Comparison of ENCODE assay signal across 9 cellular contexts in the genomic region with DNA sequence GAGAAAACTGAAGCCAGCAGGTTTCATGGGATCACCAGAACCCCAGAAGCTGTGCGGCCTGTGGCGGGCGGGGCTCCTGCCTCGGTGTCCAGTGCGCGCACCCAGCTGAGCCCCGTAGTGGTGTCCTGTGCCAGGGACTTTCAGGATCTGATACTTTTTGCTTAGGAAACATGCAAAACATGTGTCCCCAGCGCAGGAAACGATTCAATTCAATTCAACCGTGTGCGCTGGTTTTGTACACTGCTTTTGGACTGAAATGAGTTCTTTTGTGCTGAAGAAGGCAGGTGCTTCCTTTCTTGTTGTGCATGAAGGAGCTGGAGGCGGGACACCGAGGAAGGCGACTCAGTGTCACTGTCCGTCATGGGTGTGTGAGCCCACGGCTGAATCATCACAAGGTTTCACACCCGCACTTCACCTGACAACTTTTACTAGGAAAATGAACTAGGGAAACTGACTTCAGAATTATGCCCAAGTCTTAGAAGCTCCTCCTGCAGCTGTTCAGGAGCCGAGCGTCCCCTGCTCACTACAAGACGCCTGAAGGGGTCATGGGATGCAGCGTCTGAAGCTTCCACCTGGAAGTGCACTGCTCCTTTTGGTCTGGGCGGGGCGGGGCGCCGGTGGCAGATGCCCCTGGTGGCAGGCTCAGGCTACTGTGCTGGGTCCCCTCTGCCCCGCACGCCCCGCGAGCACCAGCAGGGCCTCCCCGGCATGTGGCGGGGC. TPM values are rescaled to one million over a fixed set of nuclear protein-coding genes. Genes with fewer than 3 reads are reported as not detected.
DNase-seq lines count a peak whose midpoint lies in the region; ATAC-seq and TF ChIP-seq lines count a peak whose summit lies in the region.
"Had no signal": no experiment of that assay in that cellular context is flagged by ENCODE, and none has a peak within 500 bp of the region (broad histone marks: within the 10 kb centered on the region; RNA-seq: fewer than 3 reads in every experiment).

No MANE protein-coding gene starts in this region.

- H3K27ac ChIP-seq in DND-41 (ENCODE audit: low read length) (peak overlapping the region; percentile 40), suprapubic skin (no peak overlapping the region), testis (no peak overlapping the region)
- H3K27ac ChIP-seq: SK-N-MC had no signal

- no peak overlapping the region for H3K27ac Mint-ChIP-seq in endothelial cell (ENCODE audit: unreplicated experiment)

- peaks cover 56% of the 10 kb centered on the region for H3K4me1 ChIP-seq in DND-41 (ENCODE audit: insufficient read depth, low read length)
- peaks cover 52% of the 10 kb centered on the region for H3K4me1 ChIP-seq in suprapubic skin
- H3K4me1 ChIP-seq in testis = peaks cover 10% of the 10 kb centered on the region

- intact Hi-C loops in testis (cut with DNase I; ENCODE audit: low total_unique reads) = no loop called here

- H3K27me3 ChIP-seq in DND-41 (ENCODE audit: insufficient read depth, low read length, poor library complexity) (no peaks in the 10 kb centered on the region), suprapubic skin (no peaks in the 10 kb centered on the region), testis (no peaks in the 10 kb centered on the region)

- no peak for TF ChIP-seq POLR2A in suprapubic skin (IDR thresholded peaks at IDR 0.05)
- TF ChIP-seq POLR2A in testis (IDR thresholded peaks at IDR 0.05) = no peak

- H3K4me1 Mint-ChIP-seq in endothelial cell (ENCODE audit: unreplicated experiment) = peaks cover 18% of the 10 kb centered on the region

- H3K4me3 Mint-ChIP-seq in endothelial cell (ENCODE audit: unreplicated experiment) = no peak overlapping the region

- peaks cover 29% of the 10 kb centered on the region for H4K20me1 ChIP-seq in DND-41 (ENCODE audit: insufficient read depth, low read length)

- H2AFZ ChIP-seq in DND-41 (ENCODE audit: low read depth, low read length) = no peak overlapping the region

- H3K4me3 ChIP-seq in DND-41 (ENCODE audit: low read depth in 1 of 2, low read length in 2 of 2) = no peak overlapping the region
- no peak overlapping the region for H3K4me3 ChIP-seq in suprapubic skin
- H3K4me3 ChIP-seq in testis = no peak overlapping the region
- H3K4me3 ChIP-seq: SK-N-MC had no signal

- no peak overlapping the region for H3K4me2 ChIP-seq in DND-41 (ENCODE audit: insufficient read depth, low read length)

- TF ChIP-seq EP300 in suprapubic skin (IDR thresholded peaks at IDR 0.05) = no peak

- 87% methylated on average over 22 of the region's 31 CpGs for WGBS in suprapubic skin
- 87 to 89% methylated on average over 20 to 31 of the region's 31 CpGs for WGBS in testis, 2 donors

- H3K27me3 Mint-ChIP-seq in endothelial cell (ENCODE audit: unreplicated experiment) = peaks cover 8% of the 10 kb centered on the region

- H3K79me2 ChIP-seq in DND-41 (ENCODE audit: insufficient read depth, low read length) = peaks cover 100% of the 10 kb centered on the region

- ATAC-seq in DND-41 (ENCODE audit: insufficient read depth, low read depth) = 0 out of 3 replicates have a peak, but pooled peaks have one; percentile 48
- peak; percentile 68 for ATAC-seq in HG03095 (IDR thresholded peaks at IDR 0.05; ENCODE audit: unreplicated experiment)

- H3K9me3 Mint-ChIP-seq in endothelial cell (ENCODE audit: unreplicated experiment) = no peaks in the 10 kb centered on the region

- peaks cover 27% of the 10 kb centered on the region for H3K36me3 Mint-ChIP-seq in endothelial cell (ENCODE audit: low read depth, unreplicated experiment)

- no peak for DNase-seq in DND-41
- peak; percentile 84 for DNase-seq in GM19238 (ENCODE audit: insufficient read length, low spot score)
- no peak for DNase-seq in endothelial cell (ENCODE audit: low spot score)
- DNase-seq in NCI-H748 (lab: John Stamatoyannopoulos, UW; ENCODE audit: unreplicated experiment) = no peak
- no peak for DNase-seq in suprapubic skin (ENCODE audit: low spot score in 2 of 2)
- no peak for DNase-seq in testis
- DNase-seq in NCI-H2081 (lab: John Stamatoyannopoulos, UW) = no peak

- no peak for TF ChIP-seq CTCF in DND-41 (IDR thresholded peaks at IDR 0.05; ENCODE audit: borderline replicate concordance, extremely low read depth, low read length, poor library complexity, severe bottlenecking)
- peak; percentile 20 for TF ChIP-seq CTCF in endothelial cell (IDR thresholded peaks at IDR 0.05; ENCODE audit: unreplicated experiment)
- TF ChIP-seq CTCF in suprapubic skin (IDR thresholded peaks at IDR 0.05) = peak in 1 of 2 donors; percentile 6
- TF ChIP-seq CTCF in testis (IDR thresholded peaks at IDR 0.05) = no peak

- H3K9ac ChIP-seq in DND-41 (ENCODE audit: low read depth, low read length) = no peak overlapping the region

- H3K9me3 ChIP-seq in DND-41 (ENCODE audit: insufficient read depth, low read length, severe bottlenecking) (no peaks in the 10 kb centered on the region), suprapubic skin (no peaks in the 10 kb centered on the region), testis (no peaks in the 10 kb centered on the region)

- H3K36me3 ChIP-seq in DND-41 (ENCODE audit: insufficient read depth, low read length) (peaks cover 94% of the 10 kb centered on the region), suprapubic skin (peaks cover 19% of the 10 kb centered on the region), testis (ENCODE audit: low read depth, missing control alignments) (no peaks in the 10 kb centered on the region)

RNA-seq across cellular contexts. Expression of a gene that starts 31.4 kb away (rescaled TPM):
- 0.31 TPM for total RNA-seq in endothelial cell (ENCODE audit: unreplicated experiment)
- total RNA-seq in suprapubic skin = 100 to 1,000 TPM; 117 to 353 (median 233) TPM
- under 1 TPM; 0.50 to 0.63 TPM for total RNA-seq in testis
- polyA plus RNA-seq in testis (ENCODE audit: insufficient read depth, low read depth, low replicate concordance) = 0.21 TPM

Comparison
In these comparisons a context has a peak if more than half of its experiments do, and no peak if none do; other contexts are left out.
1. RNA of a gene that starts 31.4 kb away (total RNA-seq): 117 to 353 TPM in suprapubic skin; 0.50 to 0.63 TPM in testis and 0.31 TPM in endothelial cell (single experiment); every median in the first group is over 10 times any median in the second.